ENCODE assay signal across 8 cellular contexts in the genomic region with DNA sequence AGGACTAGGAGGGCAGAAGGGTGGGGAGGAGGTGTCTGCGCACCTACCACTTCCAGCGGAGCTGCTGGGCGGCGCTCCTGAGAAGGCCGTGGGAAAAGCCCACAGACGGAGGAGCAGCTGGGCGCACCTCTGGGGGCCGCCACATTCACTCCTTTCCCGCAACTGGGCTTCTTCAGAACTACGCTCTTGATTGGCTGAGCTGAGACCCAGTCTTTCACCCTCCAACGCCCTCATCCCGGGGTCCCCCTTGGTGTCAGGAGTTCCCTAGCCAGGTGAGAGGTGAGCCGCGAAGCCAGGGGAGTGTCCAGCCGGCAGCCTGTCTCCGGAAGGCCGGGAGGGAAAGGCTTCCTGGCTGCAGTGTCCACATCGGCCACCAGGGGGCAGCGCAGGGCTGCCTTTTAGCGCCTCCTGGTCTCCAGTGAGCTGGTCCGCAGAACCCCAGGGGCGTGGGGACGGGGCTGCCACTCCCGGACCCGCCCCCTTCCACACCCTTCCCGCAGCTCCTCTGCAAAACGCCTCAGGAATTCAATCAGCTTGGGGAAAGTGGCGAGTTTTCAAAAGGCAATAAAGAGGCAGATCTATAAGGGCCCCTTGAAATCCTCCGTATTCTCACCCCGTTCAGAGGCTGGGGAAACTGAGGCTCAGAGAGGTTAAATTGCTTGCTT.
DNase-seq lines count a peak whose midpoint lies in the region; ATAC-seq and TF ChIP-seq lines count a peak whose summit lies in the region.

No MANE protein-coding gene starts in this region.

- peak overlapping the region in 1 of 2 donors; percentile 26 for H3K9ac ChIP-seq in mucosa of rectum (ENCODE audit: low read depth in 1 of 2, low read length in 2 of 2)

- DNase-seq in HK-2 (ENCODE audit: unreplicated experiment), result peak; percentile 98
- peak; percentile 35 for DNase-seq in NOMO-1 treated with DMSO at 0.1 percent for 48 hours (lab: John Stamatoyannopoulos, UW; ENCODE audit: unreplicated experiment)
- DNase-seq in activated T-cell treated with anti-CD3 and anti-CD28 coated beads for 4 hours, result peak; percentile 69
- no peak for DNase-seq in epithelial cell of proximal tubule (ENCODE audit: low read depth)
- peak; percentile 47 to 66 for DNase-seq in stimulated activated CD8-positive, alpha-beta memory T cell treated with anti-CD3 and anti-CD28 coated beads, Interleukin-4, amount 100 ng/mL, for 1 hour (ENCODE audit: low read depth in 2 of 2, low spot score in 1 of 2)

- no peak for ATAC-seq in HG03565 (IDR thresholded peaks at IDR 0.05; ENCODE audit: unreplicated experiment)

- no peaks in the 10 kb centered on the region for H3K9me3 ChIP-seq in mucosa of rectum (ENCODE audit: control insufficient read depth in 2 of 2, low read length in 2 of 2)

- H3K4me3 ChIP-seq in epithelial cell of proximal tubule (ENCODE audit: low read depth, low read length), result peak overlapping the region; percentile 35
- peak overlapping the region; percentile 8 to 35 for H3K4me3 ChIP-seq in mucosa of rectum (ENCODE audit: low read length in 2 of 2)

- H3K27ac ChIP-seq in mucosa of rectum (ENCODE audit: low read depth in 2 of 2, low read length in 2 of 2), result no peak overlapping the region

- TF ChIP-seq CTCF in GM12801 (IDR thresholded peaks at IDR 0.05; ENCODE audit: extremely low read depth, insufficient read length) (peak; percentile 63), epithelial cell of proximal tubule (conservative IDR thresholded peaks at IDR 0.05; ENCODE audit: low read depth, low read length) (peak; percentile 93)

- H3K36me3 ChIP-seq in mucosa of rectum (ENCODE audit: control insufficient read depth in 2 of 2, insufficient read depth in 2 of 2, low read length in 2 of 2), result no peaks in the 10 kb centered on the region

- peaks cover 13 to 16% of the 10 kb centered on the region in 2 donors for H3K4me1 ChIP-seq in mucosa of rectum (ENCODE audit: control insufficient read depth in 2 of 2, insufficient read depth in 2 of 2, low read length in 2 of 2)

- peaks cover 18 to 20% of the 10 kb centered on the region in 2 donors for H3K27me3 ChIP-seq in mucosa of rectum (ENCODE audit: control insufficient read depth in 2 of 2, insufficient read depth in 2 of 2, low read length in 2 of 2)
